14 cellular contexts compared by ENCODE assay signal in the genomic region with DNA sequence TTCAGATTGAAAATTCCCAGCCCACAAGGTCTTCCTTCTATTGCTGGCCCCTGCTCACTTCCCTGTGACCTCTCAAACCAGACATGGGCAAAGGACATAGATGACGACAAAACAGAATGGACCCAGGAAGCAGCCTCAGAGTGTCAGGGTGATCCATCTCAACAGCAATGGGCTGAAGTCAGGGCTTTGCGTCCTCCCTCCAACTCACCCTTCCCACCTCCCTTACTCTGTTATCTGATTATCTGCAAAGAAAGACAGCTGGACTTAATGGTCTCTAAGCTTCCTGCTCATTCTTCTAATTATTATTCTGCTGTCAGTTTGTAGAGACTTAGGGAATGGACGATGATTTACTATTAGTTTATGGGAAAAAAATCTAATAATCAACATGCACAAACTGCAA.
DNase-seq lines count a peak whose midpoint lies in the region; ATAC-seq and TF ChIP-seq lines count a peak whose summit lies in the region.
"Had no signal": no experiment of that assay in that cellular context is flagged by ENCODE, and none has a peak within 500 bp of the region (broad histone marks: within the 10 kb centered on the region; RNA-seq: fewer than 3 reads in every experiment).

No MANE protein-coding gene starts in this region.

- H3K9me3 ChIP-seq in Peyer's patch (no peaks in the 10 kb centered on the region), trophoblast cell (ENCODE audit: insufficient read depth, low read depth, low read length) (no peaks in the 10 kb centered on the region)
- H3K9me3 ChIP-seq: prostate gland had no signal

- no peak overlapping the region for H3K14ac ChIP-seq in trophoblast cell (ENCODE audit: low read length)

- peaks cover 27% of the 10 kb centered on the region for H3K36me3 Mint-ChIP-seq in activated CD4-positive, alpha-beta T cell treated with anti-CD3 and anti-CD28 coated beads, Interleukin-2, amount 10 ng/mL, durations not matched to agents 24 days and 14 days (ENCODE audit: low read depth)
- peaks cover 59% of the 10 kb centered on the region for H3K36me3 Mint-ChIP-seq in effector memory CD8-positive, alpha-beta T cell (ENCODE audit: insufficient read depth)

- no peaks in the 10 kb centered on the region for H3K9me3 Mint-ChIP-seq in activated CD4-positive, alpha-beta T cell treated with anti-CD3 and anti-CD28 coated beads, Interleukin-2, amount 10 ng/mL, durations not matched to agents 24 days and 14 days
- H3K9me3 Mint-ChIP-seq in effector memory CD8-positive, alpha-beta T cell: no peaks in the 10 kb centered on the region

- H3K79me2 ChIP-seq in trophoblast cell (ENCODE audit: control insufficient read depth, insufficient read depth, low read length, poor library complexity): no peaks in the 10 kb centered on the region

- H2AFZ ChIP-seq in trophoblast cell (ENCODE audit: insufficient read depth, low read length, poor library complexity): no peak overlapping the region

- no peak overlapping the region for H3K23ac ChIP-seq in trophoblast cell (ENCODE audit: low read length)

- no peak for ATAC-seq in effector memory CD8-positive, alpha-beta T cell (replicated peaks)
- ATAC-seq in HG02840 (IDR thresholded peaks at IDR 0.05; ENCODE audit: low FRiP score, unreplicated experiment): no peak

- H3K4me2 ChIP-seq in trophoblast cell (ENCODE audit: low read length): peak overlapping the region; percentile 23

- no peak for DNase-seq in activated CD4-positive, alpha-beta T cell treated with anti-CD3 and anti-CD28 coated beads, Interleukin-2, amount 10 ng/mL, durations not matched to agents 24 days and 14 days
- DNase-seq in activated CD4-positive, alpha-beta T cell treated with anti-CD3 and anti-CD28 coated beads, Interleukin-2, amount 50 U/mL, for 48 hours: no peak
- no peak for DNase-seq in Peyer's patch
- DNase-seq in effector memory CD8-positive, alpha-beta T cell: no peak
- no peak for DNase-seq in trophoblast cell
- DNase-seq in GM19240 (ENCODE audit: insufficient read length, low spot score): no peak
- no peak for DNase-seq in HK-2 (ENCODE audit: unreplicated experiment)
- DNase-seq: activated naive CD4-positive, alpha-beta T cell treated with Interleukin-2 at 50 U/mL for 16 hours; mesendoderm; NCI-H1436; SHP77 treated with DMSO at 0.1 percent for 48 hours had no signal

- H3K36me3 ChIP-seq in Peyer's patch: no peaks in the 10 kb centered on the region
- peaks cover 0 to 2% of the 10 kb centered on the region in 2 experiments for H3K36me3 ChIP-seq in trophoblast cell (ENCODE audit: control insufficient read depth in 1 of 2, insufficient read depth in 2 of 2, low read length in 2 of 2)
- H3K36me3 ChIP-seq: prostate gland had no signal

- peak overlapping the region; percentile 10 for H3K27ac Mint-ChIP-seq in activated CD4-positive, alpha-beta T cell treated with anti-CD3 and anti-CD28 coated beads, Interleukin-2, amount 10 ng/mL, durations not matched to agents 24 days and 14 days
- peak overlapping the region; percentile 97 for H3K27ac Mint-ChIP-seq in effector memory CD8-positive, alpha-beta T cell

- H3K27me3 ChIP-seq in Peyer's patch (no peaks in the 10 kb centered on the region), trophoblast cell (ENCODE audit: insufficient read depth, low read length) (no peaks in the 10 kb centered on the region)

- H3K4me1 ChIP-seq in Peyer's patch (peaks cover 0 to 31% (median 10%) of the 10 kb centered on the region in 4 donors), trophoblast cell (ENCODE audit: control insufficient read depth in 1 of 2, insufficient read depth in 2 of 2, low read length in 2 of 2) (peaks cover 11 to 21% of the 10 kb centered on the region in 2 experiments)
- H3K4me1 ChIP-seq: prostate gland had no signal

- no peak for TF ChIP-seq CTCF in Peyer's patch (IDR thresholded peaks at IDR 0.05)

- H2BK12ac ChIP-seq in trophoblast cell (ENCODE audit: low read length): no peak overlapping the region

- no peak overlapping the region for H3K9ac ChIP-seq in trophoblast cell (ENCODE audit: low read length)

- intact Hi-C loops in activated CD4-positive, alpha-beta T cell treated with anti-CD3 and anti-CD28 coated beads, Interleukin-2, amount 10 ng/mL, durations not matched to agents 24 days and 14 days (cut with micrococcal nuclease): loop anchor here (5.0 kb wide), 1 partner anchor 389 kb away; no protein-coding TSS in a partner anchor

- no peak overlapping the region for H4K12ac ChIP-seq in trophoblast cell (ENCODE audit: low read depth, low read length)

- H4K8ac ChIP-seq in trophoblast cell (ENCODE audit: low read depth, low read length): no peak overlapping the region

- no peak overlapping the region for H3K4ac ChIP-seq in trophoblast cell (ENCODE audit: low read depth, low read length)

- no peaks in the 10 kb centered on the region for H3K27me3 Mint-ChIP-seq in activated CD4-positive, alpha-beta T cell treated with anti-CD3 and anti-CD28 coated beads, Interleukin-2, amount 10 ng/mL, durations not matched to agents 24 days and 14 days
- no peaks in the 10 kb centered on the region for H3K27me3 Mint-ChIP-seq in effector memory CD8-positive, alpha-beta T cell

- no CpG with 5 or more reads among the region's 3 CpGs for WGBS in trophoblast cell (ENCODE audit: extremely low coverage, insufficient coverage, insufficient read length)

- no peak overlapping the region for H2BK5ac ChIP-seq in trophoblast cell (ENCODE audit: low read depth, low read length, poor library complexity)

- no peak overlapping the region for H3K18ac ChIP-seq in trophoblast cell (ENCODE audit: low read length)

- H2AK5ac ChIP-seq in trophoblast cell (ENCODE audit: low read length): no peak overlapping the region

- H3K4me3 ChIP-seq in Peyer's patch: no peak overlapping the region
- H3K4me3 ChIP-seq in trophoblast cell (ENCODE audit: low read depth, low read length): no peak overlapping the region
- H3K4me3 ChIP-seq: coronary artery, prostate gland had no signal

- H4K91ac ChIP-seq in trophoblast cell (ENCODE audit: low read depth, low read length): no peak overlapping the region

- no peak overlapping the region for H2BK120ac ChIP-seq in trophoblast cell (ENCODE audit: insufficient read depth, low read length, poor library complexity)

- peaks cover 47% of the 10 kb centered on the region for H3K4me1 Mint-ChIP-seq in activated CD4-positive, alpha-beta T cell treated with anti-CD3 and anti-CD28 coated beads, Interleukin-2, amount 10 ng/mL, durations not matched to agents 24 days and 14 days
- peaks cover 71 to 75% of the 10 kb centered on the region in 2 donors for H3K4me1 Mint-ChIP-seq in effector memory CD8-positive, alpha-beta T cell (ENCODE audit: low read depth in 2 of 2)

- no peaks in the 10 kb centered on the region for H3K79me1 ChIP-seq in trophoblast cell (ENCODE audit: low read length)

- H3K4me3 Mint-ChIP-seq in activated CD4-positive, alpha-beta T cell treated with anti-CD3 and anti-CD28 coated beads, Interleukin-2, amount 10 ng/mL, durations not matched to agents 24 days and 14 days: no peak overlapping the region
- H3K4me3 Mint-ChIP-seq in effector memory CD8-positive, alpha-beta T cell: peak overlapping the region; percentile 52 to 78

- TF ChIP-seq POLR2A in Peyer's patch (IDR thresholded peaks at IDR 0.05): no peak

- H3K27ac ChIP-seq in Peyer's patch (peak overlapping the region in 3 of 4 donors; percentile 7 to 71 (median 63)), trophoblast cell (ENCODE audit: low read depth, low read length) (no peak overlapping the region)
- H3K27ac ChIP-seq: coronary artery, prostate gland had no signal
